ENCODE assay signal across 24 cellular contexts in the genomic region with DNA sequence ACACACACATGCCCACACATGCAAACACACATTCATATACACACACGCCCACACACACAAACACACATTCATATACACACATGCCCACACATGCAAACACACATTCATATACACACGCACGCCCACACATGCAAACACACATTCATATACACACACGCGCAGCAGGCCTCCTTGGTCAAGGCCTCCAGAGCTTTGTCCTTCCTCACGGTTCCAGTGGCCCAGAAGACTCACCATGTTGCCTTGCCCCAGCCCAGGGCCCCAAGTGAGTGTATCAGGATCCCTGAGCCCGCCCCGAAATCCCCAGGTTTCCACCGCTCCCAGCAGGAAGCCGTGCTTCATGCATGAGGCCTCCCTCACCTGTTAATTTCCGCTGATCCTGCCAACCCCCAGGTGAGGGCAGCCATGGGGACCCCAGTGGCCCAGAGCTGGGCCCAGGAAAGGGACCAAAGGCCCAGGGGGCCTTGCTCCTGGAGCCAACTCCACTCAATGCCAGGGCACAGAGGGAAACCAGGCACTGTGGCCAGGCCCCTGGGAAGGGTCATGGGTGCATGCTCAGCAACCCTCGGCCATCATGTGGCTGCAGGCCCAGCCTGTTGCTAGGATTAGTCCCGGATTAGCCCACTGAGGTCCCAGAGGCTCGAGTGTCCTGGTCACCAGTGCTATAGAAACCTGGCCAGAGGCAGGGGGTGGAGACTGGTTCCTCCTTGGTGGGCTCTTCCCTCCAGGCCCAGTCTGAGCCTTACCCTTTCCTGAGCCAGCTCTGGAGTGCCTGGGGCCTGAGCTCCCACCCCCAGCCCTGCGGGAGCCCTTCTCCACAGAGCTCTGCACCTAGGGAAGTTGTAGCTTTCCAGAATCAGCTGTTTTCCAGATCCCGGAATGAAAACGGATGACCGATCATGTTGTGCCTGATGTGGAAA. TPM values are rescaled to one million over a fixed set of nuclear protein-coding genes. Genes with fewer than 3 reads are reported as not detected.
"Had no signal": no experiment of that assay in that cellular context is flagged by ENCODE, and none has a peak within 500 bp of the region (broad histone marks: within the 10 kb centered on the region; RNA-seq: fewer than 3 reads in every experiment).

No MANE protein-coding gene starts in this region.

- H3K27me3 Mint-ChIP-seq: activated naive CD8-positive, alpha-beta T cell treated with anti-CD3 and anti-CD28 coated beads for 36 hours had no signal

- H2AFZ ChIP-seq: parathyroid adenoma had no signal

- H3K9me3 Mint-ChIP-seq: activated B cell treated with CpG ODN at 0.5 μM for 24 hours; activated CD4-positive, alpha-beta T cell treated with anti-CD3 and anti-CD28 coated beads, Interleukin-2, amount 10 ng/mL, durations not matched to agents 24 days and 14 days; activated naive CD8-positive, alpha-beta T cell treated with anti-CD3 and anti-CD28 coated beads for 36 hours; activated T-cell treated with anti-CD3 and anti-CD28 coated beads, Interleukin-2, amount 50 U/mL, for 4 hours; naive thymus-derived CD8-positive, alpha-beta T cell had no signal

- H3K27ac Mint-ChIP-seq: activated B cell treated with CpG ODN at 0.5 μM for 24 hours; activated CD4-positive, alpha-beta T cell treated with anti-CD3 and anti-CD28 coated beads, Interleukin-2, amount 10 ng/mL, durations not matched to agents 24 days and 14 days; activated naive CD8-positive, alpha-beta T cell treated with anti-CD3 and anti-CD28 coated beads for 36 hours had no signal

- DNase-seq: activated B cell treated with CpG ODN at 0.5 μM for 24 hours; activated CD4-positive, alpha-beta T cell treated with anti-CD3 and anti-CD28 coated beads, Interleukin-2, amount 10 ng/mL, durations not matched to agents 24 days and 14 days; activated CD8-positive, alpha-beta memory T cell treated with anti-CD3 and anti-CD28 coated beads, Interleukin-2, amount 50 U/mL, for 4 hours; activated naive CD8-positive, alpha-beta T cell treated with anti-CD3 and anti-CD28 coated beads for 36 hours; activated T-cell treated with anti-CD3 and anti-CD28 coated beads, Interleukin-2, amount 50 U/mL, for 4 hours; amniotic stem cell; caudate nucleus; foreskin melanocyte; kidney glomerular epithelial cell; mesendoderm; SK-N-SH; stimulated activated CD4-positive, alpha-beta T cell treated with anti-CD3 and anti-CD28 coated beads, Interleukin-12 subunit alpha, Interleukin-12 subunit beta, amount 100 ng/mL, for 4 hours; stimulated activated CD4-positive, alpha-beta T cell treated with anti-CD3 and anti-CD28 coated beads, Interleukin-1b, Interleukin-23, amount 100 ng/mL, for 48 hours; stimulated activated naive CD4-positive, alpha-beta T cell treated with Interleukin-2 at 50 U/mL for 16 hours; uterus had no signal

- H3K36me3 ChIP-seq: neutrophil, tibial nerve, uterus had no signal

- H3K4me1 Mint-ChIP-seq: activated B cell treated with CpG ODN at 0.5 μM for 24 hours; activated CD4-positive, alpha-beta T cell treated with anti-CD3 and anti-CD28 coated beads, Interleukin-2, amount 10 ng/mL, durations not matched to agents 24 days and 14 days had no signal

- H3K4me3 Mint-ChIP-seq: activated B cell treated with CpG ODN at 0.5 μM for 24 hours; activated CD4-positive, alpha-beta T cell treated with anti-CD3 and anti-CD28 coated beads, Interleukin-2, amount 10 ng/mL, durations not matched to agents 24 days and 14 days; activated naive CD8-positive, alpha-beta T cell treated with anti-CD3 and anti-CD28 coated beads for 36 hours; activated T-cell treated with anti-CD3 and anti-CD28 coated beads, Interleukin-2, amount 50 U/mL, for 4 hours; naive thymus-derived CD8-positive, alpha-beta T cell had no signal

- H3K9me3 ChIP-seq: neutrophil, SK-N-SH, uterus had no signal

- FAIRE-seq: colon had no signal

- H3K9ac ChIP-seq: parathyroid adenoma, SK-N-SH had no signal

- H3K4me3 ChIP-seq: dorsolateral prefrontal cortex, tibial nerve, uterus had no signal

- H3K4me1 ChIP-seq: parathyroid adenoma, uterus had no signal

- H3K27ac ChIP-seq: dorsolateral prefrontal cortex, epithelial cell of prostate, neutrophil, parathyroid adenoma, tibial nerve, uterus had no signal

- H3K27me3 ChIP-seq: tibial nerve, uterus had no signal

- H3K36me3 Mint-ChIP-seq: activated naive CD8-positive, alpha-beta T cell treated with anti-CD3 and anti-CD28 coated beads for 36 hours; naive thymus-derived CD8-positive, alpha-beta T cell had no signal

- H3K4me2 ChIP-seq: SK-N-SH had no signal

- H3K79me2 ChIP-seq: parathyroid adenoma had no signal

RNA-seq across cellular contexts. Expression of a gene that starts 34.4 kb away (rescaled TPM):
- total RNA-seq: activated B cell treated with CpG ODN at 0.5 μM for 24 hours; naive thymus-derived CD8-positive, alpha-beta T cell had no signal
- polyA plus RNA-seq: naive thymus-derived CD8-positive, alpha-beta T cell had no signal

RNA-seq across cellular contexts. Expression of a gene that starts 56.2 kb away (rescaled TPM):
- total RNA-seq: activated B cell treated with CpG ODN at 0.5 μM for 24 hours; activated CD4-positive, alpha-beta T cell treated with anti-CD3 and anti-CD28 coated beads, Interleukin-2, amount 10 ng/mL, durations not matched to agents 24 days and 14 days; activated naive CD8-positive, alpha-beta T cell treated with anti-CD3 and anti-CD28 coated beads for 36 hours; activated T-cell treated with anti-CD3 and anti-CD28 coated beads, Interleukin-2, amount 50 U/mL, for 4 hours; dorsolateral prefrontal cortex; lower leg skin; naive thymus-derived CD8-positive, alpha-beta T cell; renal cortical epithelial cell; uterus had no signal
- polyA plus RNA-seq: naive thymus-derived CD8-positive, alpha-beta T cell; SK-N-SH had no signal
